Comparison of ENCODE assay signal across 22 cellular contexts in genomic region chr13:38743499-38743898, GRCh38.
"Had no signal": no experiment of that assay in that cellular context is flagged by ENCODE, and none has a peak within 500 bp of the region (broad histone marks: within the 10 kb centered on the region; RNA-seq: fewer than 3 reads in every experiment).

No MANE protein-coding gene starts in this region.

- H3K4me1 ChIP-seq: heart right ventricle, lower lobe of right lung, pancreas, upper lobe of right lung had no signal

- H3K36me3 ChIP-seq: heart right ventricle, lower lobe of right lung, neutrophil, pancreas, upper lobe of right lung had no signal

- ATAC-seq: activated CD4-positive, CD25-positive, alpha-beta regulatory T cell treated with anti-CD3 and anti-CD28 coated beads, Interleukin-2, amount 50 U/mL, for 24 hours; left colon; lower lobe of right lung; naive thymus-derived CD4-positive, alpha-beta T cell; pancreas; right cardiac atrium; stimulated activated naive CD8-positive, alpha-beta T cell treated with anti-CD3 and anti-CD28 coated beads, Interleukin-15, Interleukin-2, amounts not matched to agents 100 U/mL and 50 U/mL, for 24 hours; upper lobe of right lung had no signal

- H3K9me3 ChIP-seq: heart right ventricle, lower lobe of right lung, neutrophil, pancreas, upper lobe of right lung had no signal

- H3K4me3 ChIP-seq: coronary artery, heart right ventricle, lower lobe of right lung, pancreas, upper lobe of right lung had no signal

- DNase-seq: activated CD4-positive, alpha-beta memory T cell treated with anti-CD3 and anti-CD28 coated beads, Interleukin-2, amount 10 ng/mL, durations not matched to agents 7 days and 5 days; activated CD4-positive, alpha-beta T cell treated with anti-CD3 and anti-CD28 coated beads, Interleukin-2, amount 10 ng/mL, durations not matched to agents 24 days and 14 days; activated effector memory CD4-positive, alpha-beta T cell treated with anti-CD3 and anti-CD28 coated beads, Interleukin-2, amount 50 U/mL, for 16 hours; activated naive CD4-positive, alpha-beta T cell treated with anti-CD3 and anti-CD28 coated beads, Interleukin-2, amount 10 ng/mL, durations not matched to agents 7 days and 5 days; amygdala; cerebellar nuclear complex; endodermal cell; heart right ventricle; left colon; lower lobe of right lung; naive thymus-derived CD4-positive, alpha-beta T cell; pancreas; right cardiac atrium; stimulated activated CD4-positive, alpha-beta T cell treated with anti-CD3 and anti-CD28 coated beads, Interleukin-12 subunit alpha, Interleukin-12 subunit beta, amount 100 ng/mL, for 4 hours; stimulated activated CD4-positive, alpha-beta T cell treated with anti-CD3 and anti-CD28 coated beads, Interleukin-4, amount 100 ng/mL, for 4 hours; stimulated activated naive CD8-positive, alpha-beta T cell treated with anti-CD3 and anti-CD28 coated beads, Interleukin-15, Interleukin-2, amounts not matched to agents 100 U/mL and 50 U/mL, for 24 hours; upper lobe of right lung had no signal

- H3K27ac ChIP-seq: coronary artery, epithelial cell of prostate, heart right ventricle, lower lobe of right lung, neutrophil, pancreas, upper lobe of right lung, VCaP had no signal
